ENCODE assay signal across 8 cellular contexts in the genomic region with DNA sequence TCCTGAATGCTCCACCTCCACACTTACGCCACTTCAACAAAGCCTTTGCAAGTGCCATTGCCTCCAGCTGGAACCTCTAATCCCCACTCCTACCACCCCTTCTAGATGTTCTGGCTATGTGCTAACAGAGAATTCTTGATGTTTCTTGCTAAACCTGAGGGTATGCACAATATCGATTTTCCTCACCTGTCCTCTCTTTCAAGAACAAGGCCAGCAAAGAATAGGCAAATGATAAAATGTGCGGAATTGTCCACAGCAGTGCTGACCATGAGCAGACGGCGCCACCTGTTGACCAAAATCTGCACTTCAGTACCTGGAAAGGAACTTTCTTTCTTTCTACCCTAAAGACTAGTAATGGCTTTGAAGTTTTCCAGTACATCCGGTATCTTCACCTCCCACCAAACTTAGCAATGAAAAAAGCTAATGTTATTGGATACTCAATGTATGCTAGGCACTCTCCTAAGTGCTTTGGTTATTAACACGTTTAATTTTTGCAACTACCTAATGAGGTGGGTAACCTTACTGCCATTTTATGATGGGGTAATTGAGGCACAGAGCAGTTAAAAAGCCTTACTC. TPM values are rescaled to one million over a fixed set of nuclear protein-coding genes. Genes with fewer than 3 reads are reported as not detected.
DNase-seq lines count a peak whose midpoint lies in the region; ATAC-seq and TF ChIP-seq lines count a peak whose summit lies in the region.

No MANE protein-coding gene starts in this region.

- H4K20me1 ChIP-seq in OCI-LY3 (ENCODE audit: insufficient read depth, low read length), result no peaks in the 10 kb centered on the region

- peaks cover 39% of the 10 kb centered on the region for H3K79me2 ChIP-seq in OCI-LY3 (ENCODE audit: low read length)

- no peak for ATAC-seq in HG02571 (IDR thresholded peaks at IDR 0.05; ENCODE audit: unreplicated experiment)

- DNase-seq in Ammon's horn (ENCODE audit: low spot score) (peak; percentile 79), H4 (ENCODE audit: low spot score) (peak; percentile 42), activated T-cell treated with anti-CD3 and anti-CD28 coated beads for 48 hours (ENCODE audit: low read depth) (peak; percentile 52), fibroblast of mammary gland (ENCODE audit: low read depth) (peak; percentile 63), testis (peak; percentile 87)

- H3K9me3 ChIP-seq in OCI-LY3 (ENCODE audit: insufficient read depth, low read length), result no peaks in the 10 kb centered on the region
- H3K9me3 ChIP-seq in neutrophil, result no peaks in the 10 kb centered on the region
- H3K9me3 ChIP-seq in testis, result no peaks in the 10 kb centered on the region

- peak; percentile 98 for TF ChIP-seq CTCF in OCI-LY3 (IDR thresholded peaks at IDR 0.05; ENCODE audit: low read depth, low read length)
- peak; percentile 96 for TF ChIP-seq CTCF in fibroblast of mammary gland (conservative IDR thresholded peaks at IDR 0.05; ENCODE audit: control insufficient read depth, insufficient read depth, low read depth, low read length)
- peak; percentile 88 for TF ChIP-seq CTCF in neutrophil (IDR thresholded peaks at IDR 0.05)
- TF ChIP-seq CTCF in testis (IDR thresholded peaks at IDR 0.05), result peak; percentile 78 to 93 (median 92)

- H3K27me3 ChIP-seq in OCI-LY3 (ENCODE audit: low read depth, low read length) (no peaks in the 10 kb centered on the region), neutrophil (no peaks in the 10 kb centered on the region), testis (no peaks in the 10 kb centered on the region)

- WGBS in testis, 2 donors, result 29 to 30% methylated on average over 7 of the region's 7 CpGs

- H3K27ac ChIP-seq in OCI-LY3 (ENCODE audit: low read length) (no peak overlapping the region), neutrophil (no peak overlapping the region), testis (no peak overlapping the region)

- H3K4me2 ChIP-seq in OCI-LY3 (ENCODE audit: low read length), result no peak overlapping the region

- intact Hi-C loops in testis (cut with DNase I; ENCODE audit: low total_unique reads), result loop anchor here (5.0 kb wide), 1 partner anchor 70 kb away; no protein-coding TSS in a partner anchor

- H3K36me3 ChIP-seq in OCI-LY3 (replicated peaks; ENCODE audit: low read depth, low read length), result peaks cover 36% of the 10 kb centered on the region
- H3K36me3 ChIP-seq in neutrophil, result no peaks in the 10 kb centered on the region
- H3K36me3 ChIP-seq in testis (ENCODE audit: low read depth, missing control alignments), result no peaks in the 10 kb centered on the region

- H3K4me1 ChIP-seq in OCI-LY3 (ENCODE audit: low read length) (peaks cover 16% of the 10 kb centered on the region), neutrophil (ENCODE audit: control insufficient read depth in 1 of 2, insufficient read depth in 1 of 2, low read depth in 1 of 2, low read length in 1 of 2) (peaks cover 22 to 25% of the 10 kb centered on the region in 2 experiments), testis (peaks cover 13% of the 10 kb centered on the region)

- H3K9ac ChIP-seq in OCI-LY3 (ENCODE audit: low read length), result no peak overlapping the region

- H3K4me3 ChIP-seq in OCI-LY3 (ENCODE audit: low read length), result no peak overlapping the region
- H3K4me3 ChIP-seq in fibroblast of mammary gland (ENCODE audit: control insufficient read depth, low read depth, low read length), result no peak overlapping the region
- H3K4me3 ChIP-seq in neutrophil (ENCODE audit: low read depth in 1 of 2, low read length in 1 of 2), result no peak overlapping the region
- no peak overlapping the region for H3K4me3 ChIP-seq in testis

- H2AFZ ChIP-seq in OCI-LY3 (ENCODE audit: low read depth, low read length), result no peak overlapping the region

- TF ChIP-seq POLR2A in testis (IDR thresholded peaks at IDR 0.05), result no peak

RNA-seq across cellular contexts. Expression of a gene that starts 3.4 kb away (rescaled TPM):
- 111 and 118 TPM in 2 replicates for total RNA-seq in H4 (2014; rRNA removed; shearing (Covaris generic))
- total RNA-seq in testis, result 10 to 100 TPM; 27.7 to 49.1 TPM
- 56.9 TPM for polyA plus RNA-seq in testis (ENCODE audit: insufficient read depth, low read depth, low replicate concordance)

RNA-seq across cellular contexts. Expression of a gene that starts 10.3 kb away (rescaled TPM):
- total RNA-seq in H4 (2014; rRNA removed; shearing (Covaris generic)), result not detected in 2 replicates
- under 1 TPM; 0.37 to 0.47 TPM for total RNA-seq in testis
- polyA plus RNA-seq in testis (ENCODE audit: insufficient read depth, low read depth, low replicate concordance), result 2.0 TPM

RNA-seq across cellular contexts. Expression of a gene that starts 11.6 kb away (rescaled TPM):
- 3.5 and 6.0 TPM in 2 replicates for total RNA-seq in H4 (2014; rRNA removed; shearing (Covaris generic))
- total RNA-seq in testis, result 10 to 100 TPM; 12.2 to 12.3 TPM
- polyA plus RNA-seq in testis (ENCODE audit: insufficient read depth, low read depth, low replicate concordance), result 6.5 TPM

RNA-seq across cellular contexts. Expression of a gene that starts 40.3 kb away (rescaled TPM):
- 103 and 149 TPM in 2 replicates for total RNA-seq in H4 (2014; rRNA removed; shearing (Covaris generic))
- 10 to 100 TPM; 13.3 to 19.8 TPM for total RNA-seq in testis
- polyA plus RNA-seq in testis (ENCODE audit: insufficient read depth, low read depth, low replicate concordance), result 43.6 TPM
